In genomic region chr10:47914052-47914451, GRCh38 we compare ENCODE assay signal across 4 cellular contexts. TPM values are rescaled to one million over a fixed set of nuclear protein-coding genes. Genes with fewer than 3 reads are reported as not detected.
"Had no signal": no experiment of that assay in that cellular context is flagged by ENCODE, and none has a peak within 500 bp of the region (broad histone marks: within the 10 kb centered on the region; RNA-seq: fewer than 3 reads in every experiment).

No MANE protein-coding gene starts in this region.

RNA-seq across cellular contexts. Expression of gene NPY4R2, which starts 4.4 kb away (rescaled TPM):
- total RNA-seq: HepG2, HT-29, HT1080, K562 had no signal
